12 cellular contexts compared by ENCODE assay signal in genomic region chr7:32943654-32944030, GRCh38. TPM values are rescaled to one million over a fixed set of nuclear protein-coding genes. Genes with fewer than 3 reads are reported as not detected.
DNase-seq lines count a peak whose midpoint lies in the region; ATAC-seq, FAIRE-seq and TF ChIP-seq lines count a peak whose summit lies in the region.
"Had no signal": no experiment of that assay in that cellular context is flagged by ENCODE, and none has a peak within 500 bp of the region (broad histone marks: within the 10 kb centered on the region; RNA-seq: fewer than 3 reads in every experiment).

No MANE protein-coding gene starts in this region.

- H3K9ac ChIP-seq in HepG2 (ENCODE audit: insufficient read depth, low read depth, low read length): no peak overlapping the region

- TF ChIP-seq EP300 in HepG2 (IDR thresholded peaks at IDR 0.05; ENCODE audit: low read depth in 2 of 2, low read length in 2 of 2): no peak
- TF ChIP-seq EP300 in HepG2 (CRISPR knock-in tag; IDR thresholded peaks at IDR 0.05; ENCODE audit: borderline replicate concordance): no peak

- no peak for ATAC-seq in right lobe of liver
- ATAC-seq in HepG2: no peak

- POLR2A ChIA-PET in HepG2 (lab: Yijun Ruan, JAX): interaction anchor here (0.5 to 3.5 kb wide), 6 partner anchors 11 to 118 kb away, joined by 3 to 30 read pairs (median 5); partner anchors contain the start of genes FKBP9 and NT5C3A

- no peak overlapping the region for H3K4me2 ChIP-seq in HepG2 (ENCODE audit: low read depth, low read length)

- WGBS in right lobe of liver (ENCODE audit: insufficient coverage, low coverage, low lambda C conversion rate, missing lambda C conversion rate): 40% methylated on average over 1 of the region's 1 CpG
- WGBS in HepG2 (ENCODE audit: low lambda C conversion rate): 0% methylated on average over 1 of the region's 1 CpG

- no peaks in the 10 kb centered on the region for H4K20me1 ChIP-seq in HepG2 (ENCODE audit: insufficient read depth, low read length)

- H3K27ac ChIP-seq in right lobe of liver (peak overlapping the region in 2 of 3 donors; percentile 60 to 92), HepG2 (ENCODE audit: extremely low read length, insufficient read depth, low read length) (no peak overlapping the region), caudate nucleus (ENCODE audit: low read depth, low read length) (peak overlapping the region; percentile 95)

- BruUV-seq in HepG2 (replicated peaks; lab: Mats Ljungman, UMichigan): no TSS peak

- peaks cover 0 to 4% (median 0%) of the 10 kb centered on the region in 4 donors for H3K9me3 ChIP-seq in right lobe of liver
- peaks cover 5% of the 10 kb centered on the region for H3K9me3 ChIP-seq in HepG2 (ENCODE audit: low read length)
- H3K9me3 ChIP-seq: thoracic aorta had no signal

- no peak for DNase-seq in right lobe of liver
- DNase-seq in HepG2 (ENCODE audit: low spot score): no peak
- DNase-seq in caudate nucleus (lab: John Stamatoyannopoulos, UW): no peak
- no peak for DNase-seq in nephron progenitor cell
- DNase-seq in NCI-H2196 (lab: John Stamatoyannopoulos, UW; ENCODE audit: unreplicated experiment): no peak
- DNase-seq in activated CD4-positive, alpha-beta T cell treated with anti-CD3 and anti-CD28 coated beads, Interleukin-2, amount 10 ng/mL, durations not matched to agents 24 days and 14 days: no peak
- no peak for DNase-seq in GM20000 (ENCODE audit: low spot score)
- no peak for DNase-seq in activated CD4-positive, CD25-positive, alpha-beta regulatory T cell treated with anti-CD3 and anti-CD28 coated beads, Interleukin-2, amount 50 U/mL, for 72 hours

- H3K4me1 Mint-ChIP-seq in nephron progenitor cell: peaks cover 24% of the 10 kb centered on the region
- H3K4me1 Mint-ChIP-seq in activated CD4-positive, alpha-beta T cell treated with anti-CD3 and anti-CD28 coated beads, Interleukin-2, amount 10 ng/mL, durations not matched to agents 24 days and 14 days: peaks cover 17% of the 10 kb centered on the region

- H3K4me3 ChIP-seq in right lobe of liver (no peak overlapping the region), HepG2 (replicated peaks in 1 of 3; ENCODE audit: insufficient read depth in 1 of 3, low read depth in 2 of 3, low read length in 3 of 3) (no peak overlapping the region)

- H3K4me1 ChIP-seq in right lobe of liver: peaks cover 0 to 11% (median 2%) of the 10 kb centered on the region in 4 donors
- H3K4me1 ChIP-seq in HepG2 (ENCODE audit: insufficient read depth, low read length): peaks cover 28% of the 10 kb centered on the region

- peaks cover 43% of the 10 kb centered on the region for H3K9me3 Mint-ChIP-seq in nephron progenitor cell
- peaks cover 16% of the 10 kb centered on the region for H3K9me3 Mint-ChIP-seq in activated CD4-positive, alpha-beta T cell treated with anti-CD3 and anti-CD28 coated beads, Interleukin-2, amount 10 ng/mL, durations not matched to agents 24 days and 14 days

- H2AFZ ChIP-seq in HepG2 (ENCODE audit: low read length): no peak overlapping the region

- FAIRE-seq in HepG2 (lab: Jason Lieb, UNC): no peak
- FAIRE-seq: small intestine had no signal

- no peak for TF ChIP-seq RAD21 in HepG2 (CRISPR knock-in tag; IDR thresholded peaks at IDR 0.05)

- intact Hi-C loops in right lobe of liver (cut with DNase I) (no loop called here), HepG2 (cut with micrococcal nuclease; ENCODE audit: unreplicated experiment) (loop anchor here (1.0 to 5.0 kb wide), 3 partner anchors 14 to 164 kb away; partner anchors contain the start of genes FKBP9 and RP9)
- intact Hi-C loops in activated CD4-positive, alpha-beta T cell treated with anti-CD3 and anti-CD28 coated beads, Interleukin-2, amount 10 ng/mL, durations not matched to agents 24 days and 14 days (cut with micrococcal nuclease): loop anchor here (1.0 to 2.0 kb wide), 5 partner anchors 38 to 143 kb away; partner anchors contain the start of gene NT5C3A

- peaks cover 16% of the 10 kb centered on the region for H3K36me3 Mint-ChIP-seq in nephron progenitor cell (ENCODE audit: low read depth)
- peaks cover 12% of the 10 kb centered on the region for H3K36me3 Mint-ChIP-seq in activated CD4-positive, alpha-beta T cell treated with anti-CD3 and anti-CD28 coated beads, Interleukin-2, amount 10 ng/mL, durations not matched to agents 24 days and 14 days (ENCODE audit: low read depth)

- in situ Hi-C loops in HepG2 (cut with HindIII; ENCODE audit: extremely low pct_ligation_motif_present, low pct_unique_long_range_greater_than_20kb): no loop called here

- no peak overlapping the region for H3K27ac Mint-ChIP-seq in nephron progenitor cell
- no peak overlapping the region for H3K27ac Mint-ChIP-seq in activated CD4-positive, alpha-beta T cell treated with anti-CD3 and anti-CD28 coated beads, Interleukin-2, amount 10 ng/mL, durations not matched to agents 24 days and 14 days
- H3K27ac Mint-ChIP-seq: activated CD4-positive, alpha-beta memory T cell treated with anti-CD3 and anti-CD28 coated beads for 36 hours; activated naive CD4-positive, alpha-beta T cell treated with anti-CD3 and anti-CD28 coated beads for 36 hours had no signal

- H3K79me2 ChIP-seq in HepG2 (ENCODE audit: insufficient read depth, low read length): peaks cover 28% of the 10 kb centered on the region

- TF ChIP-seq CTCF in right lobe of liver (IDR thresholded peaks at IDR 0.05) (no peak), HepG2 (CRISPR knock-in tag; IDR thresholded peaks at IDR 0.05) (no peak), nephron progenitor cell (IDR thresholded peaks at IDR 0.05) (no peak), GM20000 (IDR thresholded peaks at IDR 0.05; ENCODE audit: extremely low read depth, missing control alignments) (no peak)

- peaks cover 26% of the 10 kb centered on the region for H3K27me3 Mint-ChIP-seq in nephron progenitor cell (ENCODE audit: low read depth, poor library complexity)
- H3K27me3 Mint-ChIP-seq in activated CD4-positive, alpha-beta T cell treated with anti-CD3 and anti-CD28 coated beads, Interleukin-2, amount 10 ng/mL, durations not matched to agents 24 days and 14 days: peaks cover 10% of the 10 kb centered on the region

- CTCF ChIA-PET in HepG2 (lab: Yijun Ruan, JAX; ENCODE audit: low intra/inter-chr PET ratio, low total read pairs): interaction anchor here (1.4 kb wide), 1 partner anchor 143 kb away, joined by 4 read pairs; no protein-coding TSS in a partner anchor

- H3K36me3 ChIP-seq in right lobe of liver (no peaks in the 10 kb centered on the region), HepG2 (replicated peaks in 1 of 2; ENCODE audit: control insufficient read depth in 1 of 2, insufficient read depth in 2 of 2, low read length in 2 of 2) (no peaks in the 10 kb centered on the region; a peak in 1 of 5 replicates)
- H3K36me3 ChIP-seq: thoracic aorta had no signal

- H3K4me3 Mint-ChIP-seq in nephron progenitor cell: peak overlapping the region; percentile 30
- H3K4me3 Mint-ChIP-seq in activated CD4-positive, alpha-beta T cell treated with anti-CD3 and anti-CD28 coated beads, Interleukin-2, amount 10 ng/mL, durations not matched to agents 24 days and 14 days: no peak overlapping the region

- H3K27me3 ChIP-seq in right lobe of liver (no peaks in the 10 kb centered on the region), HepG2 (ENCODE audit: control insufficient read depth in 1 of 2, insufficient read depth in 2 of 2, low read length in 2 of 2) (peaks cover 0 to 2% of the 10 kb centered on the region in 2 experiments; a peak in 2 of 5 replicates)

- TF ChIP-seq POLR2A in right lobe of liver (IDR thresholded peaks at IDR 0.05) (no peak), HepG2 (IDR thresholded peaks at IDR 0.05; ENCODE audit: insufficient read depth in 1 of 2, low read depth in 2 of 2, low read length in 2 of 2) (no peak)

RNA-seq across cellular contexts. Expression of gene FKBP9, which starts 13.6 kb away (rescaled TPM):
- total RNA-seq in right lobe of liver (10 to 100 TPM; 22.2 to 54.6 (median 37.6) TPM), HepG2 (2016; rRNA removed; fragmentation: Illumina TruSeq; extraction: Trizol) (24.5 and 41.5 TPM in 2 replicates)
- 10.6 and 11.3 TPM in 2 replicates for total RNA-seq in HepG2 (2016; cell fraction: cytosol; rRNA removed; fragmentation: Illumina TruSeq; extraction: Trizol; ENCODE audit: low read depth)
- 18.6 and 40.4 TPM in 2 replicates for total RNA-seq in HepG2 (2016; cell fraction: insoluble cytoplasmic fraction; rRNA removed; fragmentation: Illumina TruSeq; extraction: Trizol)
- 23.9 and 24.7 TPM in 2 replicates for total RNA-seq in HepG2 (2016; cell fraction: membrane; rRNA removed; fragmentation: Illumina TruSeq; extraction: Trizol)
- 34.4 and 46.6 TPM in 2 replicates for total RNA-seq in HepG2 (2016; cell fraction: nucleus; rRNA removed; fragmentation: Illumina TruSeq; extraction: Trizol)
- 30.9 and 34.0 TPM in 2 replicates for polyA plus RNA-seq in HepG2 (2011; rRNA removed)
- 34.8 and 39.4 TPM in 2 replicates for polyA plus RNA-seq in HepG2 (2011; cell fraction: cytosol; rRNA removed)
- 28.4 and 28.9 TPM in 2 replicates for polyA plus RNA-seq in HepG2 (2011; cell fraction: nucleus; rRNA removed)
- polyA plus RNA-seq in HepG2 (2012): 47.8 and 53.2 TPM in 2 replicates
- polyA plus RNA-seq in HepG2 (2016; cell fraction: cytosol; fragmentation: Illumina TruSeq; extraction: Trizol; ENCODE audit: low read depth): 7.1 and 8.1 TPM in 2 replicates
- polyA plus RNA-seq in HepG2 (2016; cell fraction: insoluble cytoplasmic fraction; fragmentation: Illumina TruSeq; extraction: Trizol; ENCODE audit: low read depth): 20.8 and 23.9 TPM in 2 replicates
- 17.5 and 18.0 TPM in 2 replicates for polyA plus RNA-seq in HepG2 (2016; cell fraction: membrane; fragmentation: Illumina TruSeq; extraction: Trizol; ENCODE audit: low read depth)
- polyA plus RNA-seq in HepG2 (2016; cell fraction: nucleus; fragmentation: Illumina TruSeq; extraction: Trizol; ENCODE audit: insufficient read depth, low read depth): 44.2 and 50.8 TPM in 2 replicates
- 45.2 and 45.6 TPM in 2 replicates for polyA minus RNA-seq in HepG2 (2011; rRNA and poly(A)+ RNA removed; ENCODE audit: low replicate concordance)
- 50.7 and 53.4 TPM in 2 replicates for polyA minus RNA-seq in HepG2 (2011; cell fraction: cytosol; rRNA and poly(A)+ RNA removed)
- polyA minus RNA-seq in HepG2 (2011; cell fraction: nucleus; rRNA and poly(A)+ RNA removed): 30.8 and 31.8 TPM in 2 replicates
- 0.93 and 1.3 TPM in 2 replicates for total RNA-seq in activated CD4-positive, alpha-beta T cell treated with anti-CD3 and anti-CD28 coated beads, Interleukin-2, amount 10 ng/mL, durations not matched to agents 24 days and 14 days

RNA-seq across cellular contexts. Expression of gene KBTBD2, which starts 52.1 kb away (rescaled TPM):
- total RNA-seq in right lobe of liver (10 to 100 TPM in 4 of 6 experiments, 1 to 10 TPM in 2; 7.0 to 14.5 (median 10.5) TPM), HepG2 (2016; rRNA removed; fragmentation: Illumina TruSeq; extraction: Trizol) (25.2 and 33.6 TPM in 2 replicates)
- 7.9 and 13.5 TPM in 2 replicates for total RNA-seq in HepG2 (2016; cell fraction: cytosol; rRNA removed; fragmentation: Illumina TruSeq; extraction: Trizol; ENCODE audit: low read depth)
- total RNA-seq in HepG2 (2016; cell fraction: insoluble cytoplasmic fraction; rRNA removed; fragmentation: Illumina TruSeq; extraction: Trizol): 25.6 and 31.4 TPM in 2 replicates
- 18.4 and 19.0 TPM in 2 replicates for total RNA-seq in HepG2 (2016; cell fraction: membrane; rRNA removed; fragmentation: Illumina TruSeq; extraction: Trizol)
- 25.8 and 27.2 TPM in 2 replicates for total RNA-seq in HepG2 (2016; cell fraction: nucleus; rRNA removed; fragmentation: Illumina TruSeq; extraction: Trizol)
- 20.1 and 24.0 TPM in 2 replicates for polyA plus RNA-seq in HepG2 (2011; rRNA removed)
- polyA plus RNA-seq in HepG2 (2011; cell fraction: cytosol; rRNA removed): 10.9 and 15.6 TPM in 2 replicates
- 19.7 and 19.8 TPM in 2 replicates for polyA plus RNA-seq in HepG2 (2011; cell fraction: nucleus; rRNA removed)
- polyA plus RNA-seq in HepG2 (2012): 28.6 and 34.5 TPM in 2 replicates
- polyA plus RNA-seq in HepG2 (2016; cell fraction: cytosol; fragmentation: Illumina TruSeq; extraction: Trizol; ENCODE audit: low read depth): 4.4 and 4.5 TPM in 2 replicates
- 19.2 and 21.5 TPM in 2 replicates for polyA plus RNA-seq in HepG2 (2016; cell fraction: insoluble cytoplasmic fraction; fragmentation: Illumina TruSeq; extraction: Trizol; ENCODE audit: low read depth)
- polyA plus RNA-seq in HepG2 (2016; cell fraction: membrane; fragmentation: Illumina TruSeq; extraction: Trizol; ENCODE audit: low read depth): 8.7 and 9.9 TPM in 2 replicates
- 29.1 and 29.9 TPM in 2 replicates for polyA plus RNA-seq in HepG2 (2016; cell fraction: nucleus; fragmentation: Illumina TruSeq; extraction: Trizol; ENCODE audit: insufficient read depth, low read depth)
- 16.4 and 17.8 TPM in 2 replicates for polyA minus RNA-seq in HepG2 (2011; rRNA and poly(A)+ RNA removed; ENCODE audit: low replicate concordance)
- polyA minus RNA-seq in HepG2 (2011; cell fraction: cytosol; rRNA and poly(A)+ RNA removed): 30.3 and 34.7 TPM in 2 replicates
- 64.3 and 71.3 TPM in 2 replicates for polyA minus RNA-seq in HepG2 (2011; cell fraction: nucleus; rRNA and poly(A)+ RNA removed)
- 30.2 and 31.5 TPM in 2 replicates for total RNA-seq in activated CD4-positive, alpha-beta T cell treated with anti-CD3 and anti-CD28 coated beads, Interleukin-2, amount 10 ng/mL, durations not matched to agents 24 days and 14 days

Comparison
In these comparisons a context has a peak if more than half of its experiments do, and no peak if none do; other contexts are left out.
1. intact Hi-C loops: an anchor here in HepG2 (1.0 to 5.0 kb wide) and activated CD4-positive, alpha-beta T cell treated with anti-CD3 and anti-CD28 coated beads, Interleukin-2, amount 10 ng/mL, durations not matched to agents 24 days and 14 days (1.0 to 2.0 kb wide); none called in right lobe of liver.